Comparison of ENCODE assay signal across 19 cellular contexts in the genomic region with DNA sequence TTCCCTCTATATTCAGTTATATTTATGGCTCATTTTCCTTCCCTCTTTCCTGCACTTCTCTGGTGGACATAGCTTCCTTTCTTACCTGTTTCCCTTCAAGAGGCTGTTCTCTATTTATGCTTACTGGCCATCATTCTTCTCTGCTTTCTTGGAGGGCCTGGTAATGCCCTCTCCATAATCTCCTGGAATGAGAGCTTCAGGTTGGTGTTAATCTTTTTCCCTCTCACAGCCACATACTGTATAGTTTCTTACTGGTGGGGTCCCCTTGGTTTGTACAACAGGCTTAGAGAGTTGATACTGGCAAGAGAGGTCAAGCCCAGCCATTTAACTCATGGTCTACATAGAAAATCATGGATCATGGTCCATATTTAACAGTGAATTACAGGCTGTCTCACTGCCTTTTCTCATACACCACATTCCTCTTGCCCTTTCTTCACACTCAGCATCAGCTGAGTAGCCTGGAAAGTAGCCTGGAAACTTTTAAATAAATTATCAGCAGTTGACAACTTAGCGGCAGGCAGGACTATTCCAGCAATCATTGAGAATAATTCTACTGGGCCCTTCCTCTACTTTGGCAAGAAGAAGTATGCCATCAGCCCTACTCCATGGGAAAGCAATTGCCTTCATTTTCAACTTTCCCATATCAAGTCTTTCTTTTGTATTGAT. TPM values are rescaled to one million over a fixed set of nuclear protein-coding genes. Genes with fewer than 3 reads are reported as not detected.
DNase-seq lines count a peak whose midpoint lies in the region; ATAC-seq and TF ChIP-seq lines count a peak whose summit lies in the region.
"Had no signal": no experiment of that assay in that cellular context is flagged by ENCODE, and none has a peak within 500 bp of the region (broad histone marks: within the 10 kb centered on the region; RNA-seq: fewer than 3 reads in every experiment).

No MANE protein-coding gene starts in this region.

- H3K36me3 ChIP-seq in aorta (ENCODE audit: control insufficient read depth in 1 of 2, insufficient read depth in 2 of 2, low read length in 1 of 2) = no peaks in the 10 kb centered on the region
- H3K36me3 ChIP-seq: HAP-1, WERI-Rb-1 had no signal

- no peaks in the 10 kb centered on the region for H3K9me3 ChIP-seq in aorta (ENCODE audit: control insufficient read depth, low read length)
- H3K9me3 ChIP-seq: HAP-1 had no signal

- ATAC-seq in aorta (ENCODE audit: low FRiP score) (peak; percentile 76), GM21447 (IDR thresholded peaks at IDR 0.05; ENCODE audit: unreplicated experiment) (no peak)

- H3K27ac ChIP-seq in aorta (ENCODE audit: low read depth in 1 of 2, low read length in 2 of 2) = peak overlapping the region; percentile 54 to 67
- H3K27ac ChIP-seq: WERI-Rb-1 had no signal

- intact Hi-C loops in aorta (cut with DNase I) = no loop called here

- peaks cover 0 to 5% of the 10 kb centered on the region in 2 donors for H3K4me1 ChIP-seq in aorta (ENCODE audit: control insufficient read depth in 1 of 2, insufficient read depth in 2 of 2, low read length in 2 of 2)

- H3K27me3 ChIP-seq in aorta (ENCODE audit: control insufficient read depth in 1 of 2, insufficient read depth in 2 of 2, low read length in 1 of 2) = no peaks in the 10 kb centered on the region

- H3K4me3 ChIP-seq in fibroblast of the aortic adventitia (ENCODE audit: low read depth, low read length) (no peak overlapping the region), aorta (ENCODE audit: low read length in 2 of 2) (no peak overlapping the region)
- H3K4me3 ChIP-seq: HAP-1 had no signal

- TF ChIP-seq CTCF in fibroblast of the aortic adventitia (IDR thresholded peaks at IDR 0.05; ENCODE audit: insufficient read depth, low read length) = no peak

- 6 to 9% methylated on average over 1 of the region's 1 CpG for WGBS in aorta, 2 donors

- DNase-seq in amniotic epithelial cell (ENCODE audit: low read depth) (peak; percentile 71), fibroblast of the aortic adventitia (ENCODE audit: low read depth) (peak; percentile 66), medulla oblongata (ENCODE audit: extremely low spot score) (peak; percentile 40), aorta (no peak), Ammon's horn (ENCODE audit: low spot score) (no peak), HuH-7 (ENCODE audit: low spot score) (no peak)
- DNase-seq: activated CD4-positive, alpha-beta T cell treated with anti-CD3 and anti-CD28 coated beads, Interleukin-2, amount 50 U/mL, for 1 hour; activated naive CD8-positive, alpha-beta T cell treated with anti-CD3 and anti-CD28 coated beads, Interleukin-2, amount 10 ng/mL, durations not matched to agents 7 days and 5 days; AML-193; DMS79; head of caudate nucleus; Kasumi-1; NCI-H1092; NCI-H2029 treated with DMSO at 0.1 percent for 48 hours; NCI-H446 treated with DMSO at 0.1 percent for 48 hours; nucleus accumbens; WERI-Rb-1 had no signal

RNA-seq across cellular contexts. Expression of gene DPH6, which starts 38.0 kb away (rescaled TPM):
- total RNA-seq in fibroblast of the aortic adventitia (ENCODE audit: low replicate concordance) = 23.3 and 51.3 TPM in 2 replicates
- total RNA-seq in aorta = 10 to 100 TPM; 19.7 to 21.0 TPM
- polyA plus RNA-seq in aorta = 1 to 10 TPM; 4.8 to 6.1 TPM

Comparison
In these comparisons a context has a peak if more than half of its experiments do, and no peak if none do; other contexts are left out.
1. DNase-seq: peak in amniotic epithelial cell (single experiment), fibroblast of the aortic adventitia (single experiment) and medulla oblongata (single experiment); none in aorta (0 of 2), Ammon's horn (single experiment) and HuH-7 (single experiment).